ENCODE assay signal across 8 cellular contexts in the genomic region with DNA sequence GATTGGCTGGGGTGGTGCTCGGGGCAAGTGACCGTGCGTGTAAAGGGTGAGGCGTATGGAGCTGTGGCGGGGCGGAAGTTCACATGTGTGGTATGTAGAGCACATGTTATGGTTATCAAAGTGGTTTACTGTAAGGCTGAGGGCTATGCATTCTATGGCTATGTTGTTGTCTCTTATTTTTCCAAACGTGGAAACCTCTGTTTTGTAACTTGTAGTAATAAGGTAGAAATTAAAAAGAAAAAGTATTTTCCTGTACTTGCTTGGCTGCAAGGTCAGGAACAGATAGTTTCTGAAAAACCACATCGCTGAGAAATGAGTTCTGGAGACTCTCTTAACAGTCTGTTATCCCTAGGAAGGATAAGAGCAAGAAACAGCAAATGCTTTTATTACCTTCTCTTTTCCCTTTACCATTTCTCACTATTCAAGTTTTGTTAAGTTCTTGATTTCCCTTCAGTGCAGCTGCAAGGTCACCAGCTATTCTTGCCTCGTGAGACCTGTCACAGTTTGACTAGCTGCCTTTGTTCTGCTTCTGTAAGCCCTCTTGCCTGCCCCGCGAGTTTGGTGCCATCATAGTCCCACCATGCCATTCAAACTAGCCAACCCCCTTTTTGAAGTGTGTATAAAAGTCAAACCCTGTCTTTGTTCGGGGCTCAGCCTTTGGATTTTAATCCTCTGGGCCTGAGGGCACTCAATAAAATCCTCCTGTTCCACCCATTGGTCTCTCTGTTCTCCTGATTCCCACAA. TPM values are rescaled to one million over a fixed set of nuclear protein-coding genes. Genes with fewer than 3 reads are reported as not detected.
DNase-seq lines count a peak whose midpoint lies in the region; ATAC-seq and TF ChIP-seq lines count a peak whose summit lies in the region.

No MANE protein-coding gene starts in this region.

- H3K27me3 ChIP-seq in muscle layer of duodenum (ENCODE audit: low read depth, low read length) (no peaks in the 10 kb centered on the region), uterus (no peaks in the 10 kb centered on the region)

- H3K4me3 ChIP-seq in muscle layer of duodenum (ENCODE audit: low read depth in 1 of 2, low read length in 2 of 2), result peak overlapping the region; percentile 62 to 79
- peak overlapping the region; percentile 50 to 54 for H3K4me3 ChIP-seq in uterus

- TF ChIP-seq POLR2A in uterus (IDR thresholded peaks at IDR 0.05), result peak; percentile 22 to 86

- DNase-seq in C1 segment of cervical spinal cord (lab: John Stamatoyannopoulos, UW) (peak in 10 of 14 donors; percentile 33 to 100 (median 52)), NCI-H1930 (lab: John Stamatoyannopoulos, UW) (peak; percentile 43 to 44), UCSD-AML1 (lab: John Stamatoyannopoulos, UW; ENCODE audit: unreplicated experiment) (peak; percentile 35), epithelial cell of prostate (ENCODE audit: low read depth, low spot score) (peak; percentile 89), uterus (no peak)

- H3K27ac ChIP-seq in epithelial cell of prostate (peak overlapping the region; percentile 92), muscle layer of duodenum (ENCODE audit: low read length) (peak overlapping the region; percentile 98), uterus (peak overlapping the region; percentile 95 to 99)

- H3K9me3 ChIP-seq in muscle layer of duodenum (ENCODE audit: control insufficient read depth in 1 of 2, low read length in 2 of 2), result no peaks in the 10 kb centered on the region
- no peaks in the 10 kb centered on the region for H3K9me3 ChIP-seq in uterus

- intact Hi-C loops in uterus (cut with DNase I; ENCODE audit: low total_unique reads), result no loop called here

- peaks cover 0 to 10% of the 10 kb centered on the region in 2 donors for H3K4me1 ChIP-seq in muscle layer of duodenum (ENCODE audit: control insufficient read depth in 1 of 2, insufficient read depth in 2 of 2, low read length in 2 of 2)
- peaks cover 0 to 3% of the 10 kb centered on the region in 2 donors for H3K4me1 ChIP-seq in uterus

- peak; percentile 59 for ATAC-seq in GM18858 (IDR thresholded peaks at IDR 0.05; ENCODE audit: unreplicated experiment)
- peak; percentile 82 for ATAC-seq in HG02970 (IDR thresholded peaks at IDR 0.05; ENCODE audit: low FRiP score, unreplicated experiment)

- H3K36me3 ChIP-seq in muscle layer of duodenum (ENCODE audit: control insufficient read depth in 1 of 2, insufficient read depth in 2 of 2, low read length in 2 of 2) (peaks cover 0 to 3% of the 10 kb centered on the region in 2 donors), uterus (no peaks in the 10 kb centered on the region)

- peak in 1 of 4 experiments; percentile 14 for TF ChIP-seq CTCF in uterus (IDR thresholded peaks at IDR 0.05)

RNA-seq across cellular contexts. Expression of a gene that starts 9.5 kb away (rescaled TPM):
- total RNA-seq in uterus, result 1,000 to 10,000 TPM in 1 of 4 donors, under 1 TPM in 3; under 0.01 to 2,125 (median under 0.01) TPM

RNA-seq across cellular contexts. Expression of a gene that starts 16.4 kb away (rescaled TPM):
- 10 to 100 TPM; 10.2 to 73.5 (median 32.9) TPM for total RNA-seq in uterus

Comparison
In these comparisons a context has a peak if more than half of its experiments do, and no peak if none do; other contexts are left out.
1. DNase-seq: peak in C1 segment of cervical spinal cord (10 of 14), NCI-H1930 (2 of 2), UCSD-AML1 (single experiment) and epithelial cell of prostate (single experiment); none in uterus (0 of 2).
2. Peak in every context shown above with its lines, with median percentiles within 50 percentile points of each other: H3K27ac ChIP-seq.